18 cellular contexts compared by ENCODE assay signal in the genomic region with DNA sequence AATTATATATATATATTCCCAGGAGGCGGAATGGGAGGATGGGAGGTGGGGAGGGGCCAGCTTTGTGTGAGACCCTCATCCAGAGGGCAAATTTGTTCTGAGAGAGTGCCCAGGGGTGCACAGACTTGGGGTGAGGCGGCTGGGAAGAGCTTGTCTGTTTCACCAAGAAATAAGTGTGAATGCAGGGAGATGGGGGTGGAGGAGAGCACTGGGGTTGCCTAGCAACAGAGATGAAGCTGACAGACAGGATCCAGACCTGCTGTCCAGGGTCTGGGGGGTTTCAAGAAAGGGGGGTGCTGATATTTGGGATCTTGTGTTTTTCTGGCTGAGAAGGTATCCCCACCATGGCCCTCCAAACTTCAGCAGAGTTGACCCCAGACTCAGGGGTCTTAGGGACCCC.
"Had no signal": no experiment of that assay in that cellular context is flagged by ENCODE, and none has a peak within 500 bp of the region (broad histone marks: within the 10 kb centered on the region; RNA-seq: fewer than 3 reads in every experiment).

No MANE protein-coding gene starts in this region.

- H3K4me3 Mint-ChIP-seq: activated naive CD8-positive, alpha-beta T cell treated with anti-CD3 and anti-CD28 coated beads for 36 hours; central memory CD8-positive, alpha-beta T cell; effector memory CD8-positive, alpha-beta T cell; stimulated activated naive B cell treated with anti-CD40 and anti-IgM and Interleukin-4, amounts not matched to agents 10 μg/mL and 1 μg/mL and 100 μg/mL, for 72 hours had no signal

- H3K4me1 Mint-ChIP-seq: activated naive CD8-positive, alpha-beta T cell treated with anti-CD3 and anti-CD28 coated beads for 36 hours; central memory CD8-positive, alpha-beta T cell; stimulated activated naive B cell treated with anti-CD40 and anti-IgM and Interleukin-4, amounts not matched to agents 10 μg/mL and 1 μg/mL and 100 μg/mL, for 72 hours had no signal

- H3K27ac Mint-ChIP-seq: activated naive CD8-positive, alpha-beta T cell treated with anti-CD3 and anti-CD28 coated beads for 36 hours; effector memory CD8-positive, alpha-beta T cell; stimulated activated naive B cell treated with anti-CD40 and anti-IgM and Interleukin-4, amounts not matched to agents 10 μg/mL and 1 μg/mL and 100 μg/mL, for 72 hours had no signal

- H3K9me3 ChIP-seq: body of pancreas, tibial artery had no signal

- H3K36me3 ChIP-seq: tibial artery had no signal

- DNase-seq: activated CD4-positive, alpha-beta T cell treated with anti-CD3 and anti-CD28 coated beads, Interleukin-2, amount 50 U/mL, for 1 hour; activated CD8-positive, alpha-beta memory T cell treated with anti-CD3 and anti-CD28 coated beads for 24 hours; activated gamma-delta T cell treated with Interleukin-2 at 50 U/mL for 16 hours; activated naive CD8-positive, alpha-beta T cell treated with anti-CD3 and anti-CD28 coated beads for 36 hours; body of pancreas; effector memory CD8-positive, alpha-beta T cell; retina; stimulated activated CD4-positive, alpha-beta T cell treated with anti-CD3 and anti-CD28 coated beads, Interleukin-2, amount 100 ng/mL, for 48 hours; stimulated activated naive B cell treated with anti-CD40 and anti-IgM and Interleukin-4, amounts not matched to agents 10 μg/mL and 1 μg/mL and 100 μg/mL, for 72 hours; T-helper 9 cell; tibial artery had no signal

- H3K27ac ChIP-seq: body of pancreas, epithelial cell of prostate, tibial artery had no signal

- ATAC-seq: activated CD4-positive, CD25-positive, alpha-beta regulatory T cell treated with anti-CD3 and anti-CD28 coated beads, Interleukin-2, amount 50 U/mL, for 24 hours; body of pancreas; effector memory CD8-positive, alpha-beta T cell; left lobe of liver; stimulated activated naive B cell treated with anti-CD40 and anti-IgM and Interleukin-4, amounts not matched to agents 10 μg/mL and 1 μg/mL and 100 μg/mL, for 72 hours had no signal

- FAIRE-seq: frontal cortex, islet of Langerhans, urothelium cell line had no signal

- H3K27me3 ChIP-seq: body of pancreas had no signal

- H3K36me3 Mint-ChIP-seq: activated naive CD8-positive, alpha-beta T cell treated with anti-CD3 and anti-CD28 coated beads for 36 hours; stimulated activated naive B cell treated with anti-CD40 and anti-IgM and Interleukin-4, amounts not matched to agents 10 μg/mL and 1 μg/mL and 100 μg/mL, for 72 hours had no signal

- H3K9me3 Mint-ChIP-seq: activated naive CD8-positive, alpha-beta T cell treated with anti-CD3 and anti-CD28 coated beads for 36 hours; central memory CD8-positive, alpha-beta T cell; effector memory CD8-positive, alpha-beta T cell; stimulated activated naive B cell treated with anti-CD40 and anti-IgM and Interleukin-4, amounts not matched to agents 10 μg/mL and 1 μg/mL and 100 μg/mL, for 72 hours had no signal

- H3K4me3 ChIP-seq: body of pancreas, tibial artery had no signal

- H3K4me1 ChIP-seq: body of pancreas, tibial artery had no signal
